Comparison of ENCODE assay signal across 22 cellular contexts in genomic region chr5:180104131-180104530, GRCh38.
"Had no signal": no experiment of that assay in that cellular context is flagged by ENCODE, and none has a peak within 500 bp of the region (broad histone marks: within the 10 kb centered on the region; RNA-seq: fewer than 3 reads in every experiment).

No MANE protein-coding gene starts in this region.

- H3K27ac Mint-ChIP-seq: activated CD8-positive, alpha-beta T cell treated with anti-CD3 and anti-CD28 coated beads, Interleukin-2, amount 10 ng/mL, durations not matched to agents 7 days and 5 days; activated naive CD4-positive, alpha-beta T cell treated with anti-CD3 and anti-CD28 coated beads for 36 hours; activated naive CD8-positive, alpha-beta T cell; brain; T-helper 17 cell had no signal

- H3K4me3 Mint-ChIP-seq: activated CD8-positive, alpha-beta T cell treated with anti-CD3 and anti-CD28 coated beads, Interleukin-2, amount 10 ng/mL, durations not matched to agents 7 days and 5 days; activated naive CD4-positive, alpha-beta T cell treated with anti-CD3 and anti-CD28 coated beads for 36 hours; activated naive CD8-positive, alpha-beta T cell; brain; central memory CD8-positive, alpha-beta T cell; T-helper 17 cell had no signal

- ATAC-seq: activated CD8-positive, alpha-beta T cell treated with anti-CD3 and anti-CD28 coated beads, Interleukin-2, amount 10 ng/mL, durations not matched to agents 7 days and 5 days; T-helper 17 cell had no signal

- H3K4me1 Mint-ChIP-seq: brain; central memory CD8-positive, alpha-beta T cell; T-helper 17 cell had no signal

- FAIRE-seq: astrocyte had no signal

- DNase-seq: activated CD4-positive, alpha-beta T cell treated with anti-CD3 and anti-CD28 coated beads for 48 hours; activated CD4-positive, alpha-beta T cell treated with anti-CD3 and anti-CD28 coated beads, Interleukin-2, amount 50 U/mL, for 4 hours; activated CD8-positive, alpha-beta memory T cell treated with anti-CD3 and anti-CD28 coated beads, Interleukin-2, amount 50 U/mL, for 48 hours; activated CD8-positive, alpha-beta T cell treated with anti-CD3 and anti-CD28 coated beads, Interleukin-2, amount 10 ng/mL, durations not matched to agents 7 days and 5 days; activated effector memory CD4-positive, alpha-beta T cell treated with anti-CD3 and anti-CD28 coated beads, Interleukin-2, amount 50 U/mL, for 16 hours; activated naive CD4-positive, alpha-beta T cell treated with anti-CD3 and anti-CD28 coated beads for 36 hours; activated T-cell treated with anti-CD3 and anti-CD28 coated beads, Interleukin-2, amount 50 U/mL, for 1 hour; amygdala; Kasumi-1; NCI-H1105 treated with DMSO at 0.1 percent for 48 hours; NCI-H1436 treated with DMSO at 0.1 percent for 48 hours; NCI-H187; NCI-H2081; NCI-H510A treated with DMSO at 0.1 percent for 48 hours; NCI-H748 treated with DMSO at 0.1 percent for 48 hours; SIG-M5; T-helper 17 cell; T-helper 9 cell had no signal
